Comparison of ENCODE assay signal across 13 cellular contexts in the genomic region with DNA sequence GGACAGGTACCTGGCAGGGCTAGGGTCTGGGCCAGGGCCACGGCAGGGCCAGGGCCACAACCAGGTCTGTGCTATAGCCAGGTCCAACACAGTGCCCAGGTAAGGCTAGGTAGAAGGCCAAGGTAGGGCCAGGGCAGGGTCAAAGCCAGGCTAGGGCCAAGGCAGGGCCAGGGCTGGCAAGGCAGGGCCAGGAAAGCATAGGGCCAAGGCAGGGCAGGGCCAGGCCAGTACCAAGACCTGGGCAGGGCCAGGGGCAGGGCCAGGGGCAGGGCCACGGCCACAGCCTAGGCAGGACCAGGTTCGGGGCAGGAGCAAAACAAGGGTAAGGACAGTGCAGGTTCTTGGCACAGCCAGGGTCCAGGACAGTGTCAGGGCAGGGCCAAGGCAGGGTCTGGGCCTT. TPM values are rescaled to one million over a fixed set of nuclear protein-coding genes. Genes with fewer than 3 reads are reported as not detected.
"Had no signal": no experiment of that assay in that cellular context is flagged by ENCODE, and none has a peak within 500 bp of the region (broad histone marks: within the 10 kb centered on the region; RNA-seq: fewer than 3 reads in every experiment).

No MANE protein-coding gene starts in this region.

RNA-seq across cellular contexts. Expression of a gene that starts 48.1 kb away (rescaled TPM):
- total RNA-seq: subcutaneous adipose tissue, suprapubic skin, temporal lobe, testis, thoracic aorta, thyroid gland, tibial nerve, transverse colon, upper lobe of left lung, upper lobe of right lung, ureter, urinary bladder, vagina had no signal
